Comparison of ENCODE assay signal across 8 cellular contexts in genomic region chr4:99563310-99564186, GRCh38. TPM values are rescaled to one million over a fixed set of nuclear protein-coding genes. Genes with fewer than 3 reads are reported as not detected.
DNase-seq lines count a peak whose midpoint lies in the region; ATAC-seq and TF ChIP-seq lines count a peak whose summit lies in the region.

Gene TRMT10A (minus strand): TSS chr4:99564039. CDS start chr4:99559338, 4,701 bp downstream.

- no peaks in the 10 kb centered on the region for H3K27me3 ChIP-seq in BE2C

- H3K4me1 Mint-ChIP-seq in activated CD4-positive, alpha-beta T cell treated with anti-CD3 and anti-CD28 coated beads, Interleukin-2, amount 10 ng/mL, durations not matched to agents 7 days and 5 days, result peaks cover 34% of the 10 kb centered on the region

- no peak; the same call in 1 of the 2 replicates for TF ChIP-seq CTCF in BE2C (IDR thresholded peaks at IDR 0.05; ENCODE audit: low read depth, low read length)

- H3K4me1 ChIP-seq in BE2C, result no peaks in the 10 kb centered on the region

- peak; percentile 96 for DNase-seq in BE2C
- DNase-seq in GM19240 (ENCODE audit: insufficient read length, low spot score), result peak; percentile 48
- DNase-seq in NCI-H526 (lab: John Stamatoyannopoulos, UW), result peak; percentile 91 to 94
- peak; percentile 95 for DNase-seq in activated CD4-positive, alpha-beta T cell treated with anti-CD3 and anti-CD28 coated beads, Interleukin-2, amount 10 ng/mL, durations not matched to agents 7 days and 5 days
- peak; percentile 24 for DNase-seq in cortex of kidney (lab: John Stamatoyannopoulos, UW)
- DNase-seq in left colon, result peak; percentile 99
- DNase-seq in stimulated activated CD4-positive, alpha-beta T cell treated with anti-CD3 and anti-CD28 coated beads, Interleukin-1b, Interleukin-23, amount 100 ng/mL, for 48 hours, result peak; percentile 97

- no peaks in the 10 kb centered on the region for H3K36me3 ChIP-seq in BE2C

- POLR2A ChIA-PET in activated CD4-positive, alpha-beta T cell treated with anti-CD3 and anti-CD28 coated beads, Interleukin-2, amount 10 ng/mL, durations not matched to agents 7 days and 5 days (lab: Charles Lee), result interaction anchor here (0.6 to 1.5 kb wide), 2 partner anchors 253 to 568 kb away, joined by 3 to 5 read pairs; partner anchors contain the start of genes DAPP1 and METAP1

- H3K4me3 ChIP-seq in BE2C (ENCODE audit: low read depth, low read length), result peak within 1 kb of the TSS; percentile 80

- CTCF ChIA-PET in activated CD4-positive, alpha-beta T cell treated with anti-CD3 and anti-CD28 coated beads, Interleukin-2, amount 10 ng/mL, durations not matched to agents 7 days and 5 days (lab: Charles Lee), result interaction anchor here (0.6 to 1.6 kb wide), 11 partner anchors 9 to 1555 kb away, joined by 3 to 13 read pairs (median 3); partner anchors contain the start of genes DAPP1, DNAJB14, LAMTOR3 and METAP1

- H3K9me3 ChIP-seq in BE2C, result no peaks in the 10 kb centered on the region

- intact Hi-C loops in left colon (cut with DNase I, micrococcal nuclease), result loop anchor here in 1 of 2 donors (5.0 to 10.0 kb wide), 3 partner anchors 251 to 384 kb away; partner anchors contain the start of genes DAPP1 and DNAJB14

- ATAC-seq in HG03460 (IDR thresholded peaks at IDR 0.05; ENCODE audit: unreplicated experiment), result peak; percentile 95
- peak; percentile 96 for ATAC-seq in left colon

- peak within 1 kb of the TSS; percentile 100 for H3K27ac Mint-ChIP-seq in activated CD4-positive, alpha-beta T cell treated with anti-CD3 and anti-CD28 coated beads, Interleukin-2, amount 10 ng/mL, durations not matched to agents 7 days and 5 days

- peaks cover 25% of the 10 kb centered on the region for H3K27me3 Mint-ChIP-seq in activated CD4-positive, alpha-beta T cell treated with anti-CD3 and anti-CD28 coated beads, Interleukin-2, amount 10 ng/mL, durations not matched to agents 7 days and 5 days

- peak within 1 kb of the TSS; percentile 98 for H3K4me3 Mint-ChIP-seq in activated CD4-positive, alpha-beta T cell treated with anti-CD3 and anti-CD28 coated beads, Interleukin-2, amount 10 ng/mL, durations not matched to agents 7 days and 5 days

- H3K9me3 Mint-ChIP-seq in activated CD4-positive, alpha-beta T cell treated with anti-CD3 and anti-CD28 coated beads, Interleukin-2, amount 10 ng/mL, durations not matched to agents 7 days and 5 days, result no peaks in the 10 kb centered on the region

- no peaks in the 10 kb centered on the region for H3K36me3 Mint-ChIP-seq in activated CD4-positive, alpha-beta T cell treated with anti-CD3 and anti-CD28 coated beads, Interleukin-2, amount 10 ng/mL, durations not matched to agents 7 days and 5 days (ENCODE audit: low read depth)

RNA-seq across cellular contexts. Expression of gene TRMT10A, which starts in this region (rescaled TPM):
- polyA plus RNA-seq in BE2C (2012; ENCODE audit: insufficient read depth, insufficient read length, low read depth), result 7.4 TPM
- total RNA-seq in activated CD4-positive, alpha-beta T cell treated with anti-CD3 and anti-CD28 coated beads, Interleukin-2, amount 10 ng/mL, durations not matched to agents 7 days and 5 days, result 10 to 100 TPM in 1 of 2 experiments, 1 to 10 TPM in 1; 7.9 to 10.5 TPM
- 1 to 10 TPM; 6.5 to 7.1 TPM for total RNA-seq in left colon

Comparison
In these comparisons a context has a peak if more than half of its experiments do, and no peak if none do; other contexts are left out.
1. Peak in every context shown above with its lines: DNase-seq, ATAC-seq and H3K4me3 ChIP-seq.
2. DNase-seq: peak in every context shown above with its lines; median percentile 99 in left colon; 97 in stimulated activated CD4-positive, alpha-beta T cell treated with anti-CD3 and anti-CD28 coated beads, Interleukin-1b, Interleukin-23, amount 100 ng/mL, for 48 hours; 96 in BE2C; 95 in activated CD4-positive, alpha-beta T cell treated with anti-CD3 and anti-CD28 coated beads, Interleukin-2, amount 10 ng/mL, durations not matched to agents 7 days and 5 days; 92 in NCI-H526; 48 in GM19240; 24 in cortex of kidney.